14 cellular contexts compared by ENCODE assay signal in the genomic region with DNA sequence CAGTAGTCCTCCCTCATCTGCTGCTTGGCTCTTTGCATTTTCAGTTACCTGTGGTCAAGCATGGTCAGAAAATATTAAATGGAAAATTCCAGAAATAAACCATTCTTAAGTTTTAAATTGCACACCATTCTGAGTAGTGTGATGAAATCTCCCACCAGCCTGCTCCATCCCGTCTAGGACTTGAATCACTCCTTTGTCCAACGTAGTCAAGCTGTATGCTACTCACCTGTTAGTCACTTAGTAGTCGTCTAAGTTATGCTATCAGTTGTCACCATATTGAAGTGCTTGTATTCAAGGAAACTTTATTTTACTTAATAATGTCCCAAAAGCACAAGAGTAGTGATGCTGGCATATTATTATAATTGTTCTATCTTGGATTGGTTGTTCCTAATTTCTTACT.
"Had no signal": no experiment of that assay in that cellular context is flagged by ENCODE, and none has a peak within 500 bp of the region (broad histone marks: within the 10 kb centered on the region; RNA-seq: fewer than 3 reads in every experiment).

No MANE protein-coding gene starts in this region.

- H3K4me1 ChIP-seq: heart left ventricle, psoas muscle, transverse colon had no signal

- H3K27me3 ChIP-seq: heart left ventricle, neutrophil, transverse colon had no signal

- H3K27ac ChIP-seq: heart left ventricle, neutrophil, psoas muscle, thoracic aorta, transverse colon had no signal

- DNase-seq: effector memory CD8-positive, alpha-beta T cell; erythroblast; foreskin melanocyte; heart left ventricle; hippocampal formation; naive thymus-derived CD4-positive, alpha-beta T cell; psoas muscle; stimulated activated CD4-positive, alpha-beta T cell treated with anti-CD3 and anti-CD28 coated beads, Interleukin-2, amount 100 ng/mL, for 24 hours; stimulated activated CD4-positive, alpha-beta T cell treated with anti-CD3 and anti-CD28 coated beads, Interleukin-4, amount 100 ng/mL, for 4 hours; stimulated activated naive B cell treated with anti-CD40 and anti-IgM and Interleukin-4, amounts not matched to agents 10 μg/mL and 1 μg/mL and 100 μg/mL, for 72 hours; stimulated activated naive CD8-positive, alpha-beta T cell treated with anti-CD3 and anti-CD28 coated beads, Interleukin-15, amount 100 ng/mL, for 72 hours; transverse colon had no signal

- H3K9me3 ChIP-seq: heart left ventricle, neutrophil, psoas muscle, thoracic aorta, transverse colon had no signal

- H3K36me3 ChIP-seq: heart left ventricle, neutrophil, thoracic aorta, transverse colon had no signal

- H3K4me3 ChIP-seq: heart left ventricle, psoas muscle, thoracic aorta, transverse colon had no signal
